Comparison of ENCODE assay signal across 1 cellular context in the genomic region with DNA sequence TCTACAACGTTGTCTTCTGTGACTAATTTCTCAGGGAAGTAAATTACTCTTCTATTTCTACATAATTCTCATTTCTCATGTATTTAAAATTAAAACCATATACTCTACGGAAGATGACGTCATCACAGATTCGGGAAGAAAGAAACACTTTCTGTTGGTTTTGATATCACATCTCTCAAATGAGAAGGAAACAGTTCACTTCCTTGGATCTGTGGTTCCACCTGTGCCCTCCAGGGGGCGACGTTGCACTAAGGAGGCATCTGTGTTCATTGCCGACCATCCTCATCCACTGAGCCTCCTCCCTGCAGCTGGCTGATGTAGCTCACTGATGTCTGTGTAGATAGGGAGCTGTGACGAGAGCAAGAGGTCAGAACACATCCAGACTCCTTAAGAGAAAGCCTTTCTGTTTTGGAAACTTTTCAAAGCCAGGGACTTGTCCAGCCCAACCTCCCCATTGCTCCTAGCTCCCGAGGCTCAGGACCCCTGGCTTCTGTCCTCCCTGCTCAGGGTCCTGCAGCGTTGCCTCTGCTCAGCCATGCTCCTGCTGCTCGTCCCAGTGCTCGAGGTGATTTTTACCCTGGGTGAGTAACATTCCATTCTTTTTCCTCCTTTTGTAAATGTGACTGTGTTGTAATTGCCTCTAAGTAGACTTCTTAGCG.
TF ChIP-seq lines count a peak whose summit lies in the region.

No MANE protein-coding gene starts in this region.

TF ChIP-seq in HEK293, 187 proteins besides CTCF, POLR2A, EP300 and RAD21 (continued from another document):
- peak; percentile 92 for TF ChIP-seq ZBTB17 (tag by site-specific recombination; IDR thresholded peaks at IDR 0.05)
